In genomic region chr17:50944902-50945720, GRCh38 we compare ENCODE assay signal across 8 cellular contexts.
DNase-seq lines count a peak whose midpoint lies in the region; ATAC-seq and TF ChIP-seq lines count a peak whose summit lies in the region.

No MANE protein-coding gene starts in this region.

- H3K4me1 ChIP-seq in CD4-positive, alpha-beta memory T cell (ENCODE audit: insufficient read depth, low read length): peaks cover 44% of the 10 kb centered on the region
- H3K4me1 ChIP-seq in NT2/D1 (ENCODE audit: insufficient read depth, insufficient read length) (peaks cover 33% of the 10 kb centered on the region), esophagus muscularis mucosa (peaks cover 42 to 54% (median 51%) of the 10 kb centered on the region in 4 donors), psoas muscle (peaks cover 67% of the 10 kb centered on the region)

- no peaks in the 10 kb centered on the region for H3K36me3 Mint-ChIP-seq in CD4-positive, alpha-beta memory T cell

- no peaks in the 10 kb centered on the region for H3K9me3 ChIP-seq in CD4-positive, alpha-beta memory T cell (ENCODE audit: control insufficient read depth in 1 of 2, low read length in 2 of 2)
- H3K9me3 ChIP-seq in NT2/D1 (ENCODE audit: insufficient read depth, low read length): no peaks in the 10 kb centered on the region
- no peaks in the 10 kb centered on the region for H3K9me3 ChIP-seq in esophagus muscularis mucosa
- no peaks in the 10 kb centered on the region for H3K9me3 ChIP-seq in psoas muscle

- in situ Hi-C loops in GM13976 (cut with MboI; ENCODE audit: low sequenced_read_pairs, unreplicated experiment): no loop called here
- in situ Hi-C loops in GM13977 (cut with MboI; ENCODE audit: low pct_unique_long_range_greater_than_20kb, low sequenced_read_pairs, unreplicated experiment): no loop called here

- WGBS in esophagus muscularis mucosa: 78% methylated on average over 18 of the region's 18 CpGs
- WGBS in psoas muscle, 3 donors: 59 to 67% (median 62%) methylated on average over 18 of the region's 18 CpGs

- POLR2A ChIA-PET in CD4-positive, alpha-beta memory T cell (lab: Charles Lee; ENCODE audit: partially characterized antibody): interaction anchor here (0.5 to 18.7 kb wide), 20 partner anchors 8 to 163 kb away, joined by 3 to 673 read pairs (median 7); partner anchors contain the start of gene TOB1

- H3K4me1 Mint-ChIP-seq in CD4-positive, alpha-beta memory T cell: peaks cover 24 to 54% (median 36%) of the 10 kb centered on the region in 4 donors

- no peaks in the 10 kb centered on the region for H3K36me3 ChIP-seq in CD4-positive, alpha-beta memory T cell (ENCODE audit: insufficient read depth, low read length)
- H3K36me3 ChIP-seq in NT2/D1 (ENCODE audit: insufficient read depth, insufficient read length, low read length) (no peaks in the 10 kb centered on the region), esophagus muscularis mucosa (no peaks in the 10 kb centered on the region), psoas muscle (ENCODE audit: insufficient read depth in 1 of 2, low read depth in 1 of 2) (no peaks in the 10 kb centered on the region)

- peak overlapping the region in 6 of 7 donors; percentile 47 to 87 (median 58) for H3K27ac Mint-ChIP-seq in CD4-positive, alpha-beta memory T cell

- peak overlapping the region; percentile 73 for H3K27ac ChIP-seq in CD4-positive, alpha-beta memory T cell (ENCODE audit: low read depth, low read length)
- H3K27ac ChIP-seq in esophagus muscularis mucosa (replicated peaks in 1 of 4): peak overlapping the region; percentile 86 to 89 (median 86)
- peak overlapping the region; percentile 98 for H3K27ac ChIP-seq in psoas muscle

- peak overlapping the region in 1 of 2 donors; percentile 32 for H3K4me3 ChIP-seq in CD4-positive, alpha-beta memory T cell (ENCODE audit: low read length in 2 of 2)
- H3K4me3 ChIP-seq in NT2/D1 (ENCODE audit: insufficient read length, low read depth) (no peak overlapping the region), esophagus muscularis mucosa (peak overlapping the region; percentile 54 to 64 (median 56)), psoas muscle (peak overlapping the region; percentile 68)

- TF ChIP-seq EP300 in esophagus muscularis mucosa (IDR thresholded peaks at IDR 0.05): no peak

- ATAC-seq in psoas muscle: no peak

- TF ChIP-seq POLR2A in esophagus muscularis mucosa (IDR thresholded peaks at IDR 0.05; ENCODE audit: low read depth): no peak

- H3K9me3 Mint-ChIP-seq in CD4-positive, alpha-beta memory T cell: peaks cover 0 to 1% (median 0%) of the 10 kb centered on the region in 8 donors

- H3K27me3 Mint-ChIP-seq in CD4-positive, alpha-beta memory T cell: no peaks in the 10 kb centered on the region

- no peak for DNase-seq in CD4-positive, alpha-beta memory T cell
- DNase-seq in NT2/D1 (ENCODE audit: low read depth, low spot score): no peak
- no peak for DNase-seq in esophagus muscularis mucosa (ENCODE audit: extremely low spot score)
- no peak for DNase-seq in psoas muscle
- DNase-seq in GM13976 (ENCODE audit: low spot score): no peak
- DNase-seq in GM13977 (ENCODE audit: low spot score): no peak
- no peak for DNase-seq in GF-D8 (lab: John Stamatoyannopoulos, UW)
- no peak for DNase-seq in NCI-H226

- intact Hi-C loops in CD4-positive, alpha-beta memory T cell (cut with micrococcal nuclease): loop anchor here (1.0 to 5.0 kb wide), 3 partner anchors 14 to 78 kb away; no protein-coding TSS in a partner anchor
- intact Hi-C loops in esophagus muscularis mucosa (cut with DNase I) (no loop called here), psoas muscle (cut with DNase I) (no loop called here)

- peak overlapping the region; percentile 51 to 88 (median 78) for H3K4me3 Mint-ChIP-seq in CD4-positive, alpha-beta memory T cell

- no peaks in the 10 kb centered on the region for H3K27me3 ChIP-seq in CD4-positive, alpha-beta memory T cell (ENCODE audit: insufficient read depth, low read length)
- peaks cover 80% of the 10 kb centered on the region for H3K27me3 ChIP-seq in NT2/D1 (ENCODE audit: insufficient read depth, insufficient read length)
- no peaks in the 10 kb centered on the region for H3K27me3 ChIP-seq in esophagus muscularis mucosa
- H3K27me3 ChIP-seq in psoas muscle (ENCODE audit: insufficient read depth in 3 of 3, low read length in 2 of 3): no peaks in the 10 kb centered on the region

- TF ChIP-seq CTCF in esophagus muscularis mucosa (IDR thresholded peaks at IDR 0.05) (no peak), psoas muscle (IDR thresholded peaks at IDR 0.05) (no peak), GM13976 (IDR thresholded peaks at IDR 0.05; ENCODE audit: borderline replicate concordance, control extremely low read depth, extremely low read depth, insufficient read depth, missing control alignments) (no peak), GM13977 (IDR thresholded peaks at IDR 0.05; ENCODE audit: extremely low read depth, insufficient read depth, missing control alignments) (no peak)

- H3K9ac ChIP-seq in NT2/D1 (ENCODE audit: insufficient read length, low read depth): peak overlapping the region; percentile 42

- CTCF ChIA-PET in CD4-positive, alpha-beta memory T cell (lab: Charles Lee; ENCODE audit: partially characterized antibody): interaction anchor here (0.8 to 17.7 kb wide), 9 partner anchors 10 to 128 kb away, joined by 3 to 515 read pairs (median 6); partner anchors contain the start of gene TOB1
